ENCODE assay signal across 1 cellular context in genomic region chr9:98536542-98537173, GRCh38.
TF ChIP-seq lines count a peak whose summit lies in the region.

No MANE protein-coding gene starts in this region.

TF ChIP-seq in K562, 482 proteins besides CTCF, POLR2A, EP300 and RAD21 (continued from another document):
- TF ChIP-seq ZBTB33 (CRISPR knock-in tag; IDR thresholded peaks at IDR 0.05), result no peak
- no peak for TF ChIP-seq RBM15 (IDR thresholded peaks at IDR 0.05; ENCODE audit: insufficient read depth, low read length)
- TF ChIP-seq GABPB2 (CRISPR knock-in tag; conservative IDR thresholded peaks at IDR 0.05), result no peak
- TF ChIP-seq CC2D1A (IDR thresholded peaks at IDR 0.05), result no peak
- TF ChIP-seq TRIM28 (IDR thresholded peaks at IDR 0.05), result no peak
- TF ChIP-seq HINFP (tag; conservative IDR thresholded peaks at IDR 0.05; ENCODE audit: low read depth), result no peak
- no peak for TF ChIP-seq ZNF445 (CRISPR knock-in tag; IDR thresholded peaks at IDR 0.05; ENCODE audit: low read depth)
- no peak for TF ChIP-seq TEAD1 (CRISPR knock-in tag; IDR thresholded peaks at IDR 0.05)
- TF ChIP-seq THAP12 (CRISPR knock-in tag; IDR thresholded peaks at IDR 0.05), result no peak
- TF ChIP-seq CXXC5 (CRISPR knock-in tag; IDR thresholded peaks at IDR 0.05), result peak; percentile 37
- no peak for TF ChIP-seq BRCA1 (IDR thresholded peaks at IDR 0.05)
- no peak for TF ChIP-seq BRCA1 (CRISPR knock-in tag; IDR thresholded peaks at IDR 0.05)
- TF ChIP-seq MYNN (IDR thresholded peaks at IDR 0.05), result no peak
- no peak for TF ChIP-seq MYNN (CRISPR knock-in tag; IDR thresholded peaks at IDR 0.05)
- TF ChIP-seq GTF3C2 (IDR thresholded peaks at IDR 0.05; ENCODE audit: borderline replicate concordance, extremely low read depth, insufficient read length), result no peak
- TF ChIP-seq ZBTB9 (CRISPR knock-in tag; IDR thresholded peaks at IDR 0.05), result no peak
- TF ChIP-seq JUND (IDR thresholded peaks at IDR 0.05; ENCODE audit: borderline replicate concordance, low read depth, low read length), result peak; percentile 29
- no peak for TF ChIP-seq JUND (tag; IDR thresholded peaks at IDR 0.05; ENCODE audit: borderline replicate concordance, low read depth, low read length)
